ENCODE assay signal across 16 cellular contexts in the genomic region with DNA sequence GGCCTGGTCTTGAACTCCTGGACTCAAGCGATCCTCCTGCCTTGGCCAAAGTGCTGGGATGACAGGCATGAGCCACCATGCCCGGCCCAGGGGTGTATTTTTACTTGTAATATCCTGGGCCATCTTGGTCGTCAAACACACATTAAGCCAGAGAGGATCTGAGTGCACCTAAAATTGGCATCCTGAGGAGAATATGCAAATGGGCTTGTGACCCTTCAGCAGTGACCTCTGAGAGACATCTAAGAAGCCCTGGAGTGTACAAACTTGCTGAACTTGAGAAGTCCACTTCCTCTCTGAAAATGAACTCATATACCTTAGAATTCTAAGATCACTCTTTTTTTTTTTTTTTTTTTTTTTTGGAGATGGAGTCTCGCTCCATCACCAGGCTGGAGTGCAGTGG.
DNase-seq lines count a peak whose midpoint lies in the region; ATAC-seq and TF ChIP-seq lines count a peak whose summit lies in the region.
"Had no signal": no experiment of that assay in that cellular context is flagged by ENCODE, and none has a peak within 500 bp of the region (broad histone marks: within the 10 kb centered on the region; RNA-seq: fewer than 3 reads in every experiment).

No MANE protein-coding gene starts in this region.

- intact Hi-C loops in PC-3 (cut with micrococcal nuclease): no loop called here

- no peak overlapping the region for H2AFZ ChIP-seq in PC-3 (ENCODE audit: low read length)

- no peak for TF ChIP-seq CTCF in PC-3 (conservative IDR thresholded peaks at IDR 0.05; ENCODE audit: low read depth, low read length)

- H3K4me1 ChIP-seq in PC-3 (ENCODE audit: insufficient read depth, low read length): no peaks in the 10 kb centered on the region

- H3K27me3 ChIP-seq in PC-3 (ENCODE audit: low read length): peaks cover 21% of the 10 kb centered on the region

- no peaks in the 10 kb centered on the region for H3K36me3 ChIP-seq in PC-3 (ENCODE audit: low read depth, low read length)

- H3K9me2 ChIP-seq in PC-3 (replicated peaks; ENCODE audit: low read length): no peaks in the 10 kb centered on the region

- no peak overlapping the region for H3K9ac ChIP-seq in PC-3 (ENCODE audit: low read length)

- H3K27ac ChIP-seq in PC-3 (ENCODE audit: low read length): no peak overlapping the region

- no peaks in the 10 kb centered on the region for H4K20me1 ChIP-seq in PC-3 (ENCODE audit: low read length)

- no peak overlapping the region for H3K4me3 ChIP-seq in PC-3 (ENCODE audit: low read length)

- no peak overlapping the region for H3K4me2 ChIP-seq in PC-3 (ENCODE audit: low read length)

- H3F3A ChIP-seq in PC-3 (ENCODE audit: low read length, unreplicated experiment): no peaks in the 10 kb centered on the region

- BruUV-seq in PC-3 (replicated peaks; lab: Mats Ljungman, UMichigan): no TSS peak

- POLR2A ChIA-PET in PC-3 (lab: Charles Lee; ENCODE audit: unreplicated experiment): no interaction called here

- H3K79me2 ChIP-seq in PC-3 (ENCODE audit: low read length): no peaks in the 10 kb centered on the region

- CTCF ChIA-PET in PC-3 (lab: Charles Lee): no interaction called here

- no peaks in the 10 kb centered on the region for H3K9me3 ChIP-seq in PC-3 (ENCODE audit: low read length)

- peak; percentile 54 for ATAC-seq in GM18861 (IDR thresholded peaks at IDR 0.05; ENCODE audit: unreplicated experiment)
- ATAC-seq in HG02885 (IDR thresholded peaks at IDR 0.05; ENCODE audit: poor library complexity, unreplicated experiment): peak; percentile 67
- peak; percentile 68 for ATAC-seq in HG03442 (IDR thresholded peaks at IDR 0.05; ENCODE audit: unreplicated experiment)
- ATAC-seq in HG02763 (IDR thresholded peaks at IDR 0.05; ENCODE audit: unreplicated experiment): no peak
- ATAC-seq in PC-3: no peak
- ATAC-seq: Panc1, T-cell had no signal

- DNase-seq in PC-3 (no peak), NCI-H510A (lab: John Stamatoyannopoulos, UW) (no peak), globus pallidus (ENCODE audit: low spot score) (no peak)
- DNase-seq: CD4-positive, CD25-positive, alpha-beta regulatory T cell; DMS79 treated with DMSO at 0.1 percent for 48 hours; Kasumi-1; NCI-H1417; NCI-H187; NCI-H2107; NK-92 treated with Interleukin-12 subunit alpha and Interleukin-12 subunit beta, amount 100 ng/mL, for 24 hours; T-cell had no signal

Comparison
In these comparisons a context has a peak if more than half of its experiments do, and no peak if none do; other contexts are left out.
1. ATAC-seq: peak in GM18861 (single experiment), HG02885 (single experiment) and HG03442 (single experiment); none in HG02763 (single experiment) and PC-3 (single experiment).